8 cellular contexts compared by ENCODE assay signal in genomic region chr2:232523682-232524597, GRCh38. TPM values are rescaled to one million over a fixed set of nuclear protein-coding genes. Genes with fewer than 3 reads are reported as not detected.
DNase-seq lines count a peak whose midpoint lies in the region; ATAC-seq, FAIRE-seq and TF ChIP-seq lines count a peak whose summit lies in the region.

No MANE protein-coding gene starts in this region.

- peak overlapping the region in 7 of 8 donors; percentile 22 to 83 (median 65) for H3K4me3 Mint-ChIP-seq in naive B cell

- TF ChIP-seq POLR2A in H1 (IDR thresholded peaks at IDR 0.05; ENCODE audit: control extremely low read depth in 1 of 2, low read depth in 2 of 2, low read length in 2 of 2) = no peak

- H3K9me2 ChIP-seq in GM23248 (ENCODE audit: insufficient read depth) = no peaks in the 10 kb centered on the region

- H3K14ac ChIP-seq in H1 (ENCODE audit: insufficient read length) = no peak overlapping the region

- H3K4me2 ChIP-seq in GM23248 (ENCODE audit: unreplicated experiment) (peak overlapping the region; percentile 35), H1 (ENCODE audit: insufficient read depth in 1 of 2, low read depth in 2 of 2, low read length in 2 of 2) (peak overlapping the region; percentile 54 to 84)

- CTCF ChIA-PET in AG04449 (lab: Yijun Ruan, JAX) (interaction anchor here (0.7 to 5.5 kb wide), 12 partner anchors 9 to 625 kb away, joined by 3 to 41 read pairs (median 4); partner anchors contain the start of genes CHRNG, EIF4E2 and TIGD1), H1 (lab: Charles Lee; ENCODE audit: partially characterized antibody) (interaction anchor here (0.6 to 10.6 kb wide), 28 partner anchors 8 to 672 kb away, joined by 3 to 176 read pairs (median 6); partner anchors contain the start of genes ALPG and CHRNG)

- no peak overlapping the region for H4K91ac ChIP-seq in H1 (replicated peaks; ENCODE audit: insufficient read length, low read length)

- in situ Hi-C loops in GM23248 (cut with MboI) = no loop called here
- in situ Hi-C loops in SK-MEL-5 (cut with HindIII; ENCODE audit: low pct_unique_long_range_greater_than_20kb, low sequenced_read_pairs) = no loop called here

- no peak overlapping the region for H2BK12ac ChIP-seq in H1 (ENCODE audit: low read depth, low read length)

- H2BK5ac ChIP-seq in H1 (ENCODE audit: low read depth, low read length) = no peak overlapping the region

- H3K56ac ChIP-seq in H1 (replicated peaks; ENCODE audit: insufficient read length, low read depth, low read length) = no peak overlapping the region

- H2BK20ac ChIP-seq in H1 (ENCODE audit: low read length) = no peak overlapping the region

- no peaks in the 10 kb centered on the region for H3K36me3 Mint-ChIP-seq in naive B cell

- H3K79me2 ChIP-seq in GM23248 (ENCODE audit: insufficient read depth) (no peaks in the 10 kb centered on the region), H1 (ENCODE audit: control insufficient read depth in 1 of 2, insufficient read depth in 2 of 2, low read length in 2 of 2) (no peaks in the 10 kb centered on the region)

- H3K23ac ChIP-seq in H1 (ENCODE audit: insufficient read length) = no peak overlapping the region

- no peak overlapping the region for H3K27ac ChIP-seq in GM23248
- H3K27ac ChIP-seq in H1 (ENCODE audit: low read depth, low read length) = no peak overlapping the region

- peak; percentile 29 to 51; a peak in 3 of 4 replicates for TF ChIP-seq RAD21 in H1 (IDR thresholded peaks at IDR 0.05 in 1 of 2, conservative IDR thresholded peaks at IDR 0.05 in 1 of 2; ENCODE audit: low read depth in 2 of 2, low read length in 2 of 2)

- peaks cover 28 to 74% (median 68%) of the 10 kb centered on the region in 3 donors for H3K27me3 Mint-ChIP-seq in naive B cell

- no peaks in the 10 kb centered on the region for H3K9me3 Mint-ChIP-seq in naive B cell

- H4K20me1 ChIP-seq in GM23248 (ENCODE audit: insufficient read depth) (no peaks in the 10 kb centered on the region), H1 (replicated peaks in 1 of 2; ENCODE audit: control insufficient read depth in 1 of 2, insufficient read depth in 2 of 2, low read length in 2 of 2) (peaks cover 3 to 4% of the 10 kb centered on the region in 2 experiments)

- H4K5ac ChIP-seq in H1 (ENCODE audit: insufficient read length, low read depth, low read length) = no peak overlapping the region

- no peak overlapping the region for H3K4ac ChIP-seq in H1 (replicated peaks; ENCODE audit: insufficient read length, low read depth, low read length)

- no peak for DNase-seq in AG04449 (ENCODE audit: low read depth, low spot score)
- peak; percentile 49 for DNase-seq in GM23248
- DNase-seq in SK-MEL-5 (ENCODE audit: low read depth, low spot score) = peak; percentile 30
- DNase-seq in H1 (ENCODE audit: low read depth in 1 of 2, low spot score in 2 of 2) = peak; percentile 67 to 90
- DNase-seq in naive B cell = no peak
- DNase-seq in NCI-H226 = no peak
- no peak for DNase-seq in kidney glomerular epithelial cell (lab: John Stamatoyannopoulos, UW)

- ATAC-seq in naive B cell (ENCODE audit: low read depth in 2 of 2) (peak; percentile 30 to 34), HG03520 (IDR thresholded peaks at IDR 0.05; ENCODE audit: unreplicated experiment) (no peak)

- peaks cover 17 to 22% (median 21%) of the 10 kb centered on the region in 3 donors for H3K4me1 Mint-ChIP-seq in naive B cell

- no peak overlapping the region for H3K4me3 ChIP-seq in AG04449 (ENCODE audit: low read depth, low read length)
- peak overlapping the region; percentile 42 for H3K4me3 ChIP-seq in GM23248
- H3K4me3 ChIP-seq in H1 (ENCODE audit: extremely low read depth in 1 of 4, insufficient read depth in 2 of 4, low read depth in 3 of 4, low read length in 4 of 4) = peak overlapping the region; percentile 22 to 60 (median 46)

- H3K23me2 ChIP-seq in H1 (ENCODE audit: low read depth, low read length) = peaks cover 10% of the 10 kb centered on the region; the same call in 1 of the 2 replicates

- no peak overlapping the region for H3K27ac Mint-ChIP-seq in naive B cell

- no peak overlapping the region for H2AK5ac ChIP-seq in H1 (ENCODE audit: low read depth, low read length)

- H3K9me3 ChIP-seq in GM23248 (ENCODE audit: low read depth) = no peaks in the 10 kb centered on the region
- H3K9me3 ChIP-seq in H1 (ENCODE audit: insufficient read depth in 2 of 2, low read depth in 1 of 2, low read length in 1 of 2) = no peaks in the 10 kb centered on the region

- H3K4me1 ChIP-seq in GM23248 (ENCODE audit: insufficient read depth) = no peaks in the 10 kb centered on the region
- peaks cover 0 to 22% (median 9%) of the 10 kb centered on the region in 4 experiments; a peak in 6 of 7 replicates for H3K4me1 ChIP-seq in H1 (replicated peaks in 1 of 4; ENCODE audit: control insufficient read depth in 3 of 4, insufficient read depth in 4 of 4, low read length in 3 of 4)

- no peaks in the 10 kb centered on the region for H3F3A ChIP-seq in GM23248 (ENCODE audit: insufficient read depth)

- no peaks in the 10 kb centered on the region for H3K36me3 ChIP-seq in GM23248 (ENCODE audit: low read depth)
- no peaks in the 10 kb centered on the region for H3K36me3 ChIP-seq in H1 (ENCODE audit: control insufficient read depth in 2 of 4, insufficient read depth in 4 of 4, low read length in 3 of 4)

- TF ChIP-seq CTCF in AG04449 (IDR thresholded peaks at IDR 0.05; ENCODE audit: insufficient read depth, low read length, missing control alignments) (peak; percentile 15), H1 (IDR thresholded peaks at IDR 0.05; ENCODE audit: control extremely low read depth in 1 of 3, insufficient read depth in 1 of 3, low read depth in 1 of 3, low read length in 3 of 3) (peak in 2 of 3 experiments; percentile 65 to 75; a peak in 3 of 4 replicates)

- H3K18ac ChIP-seq in H1 (ENCODE audit: extremely low read depth, low read length) = peak overlapping the region; percentile 13

- H3K79me1 ChIP-seq in H1 (ENCODE audit: low read depth, low read length) = no peaks in the 10 kb centered on the region

- H3K27me3 ChIP-seq in GM23248 (replicated peaks; ENCODE audit: insufficient read depth) (peaks cover 44% of the 10 kb centered on the region), H1 (replicated peaks in 1 of 4; ENCODE audit: control insufficient read depth in 3 of 4, extremely low read depth in 1 of 4, insufficient read depth in 3 of 4, low read length in 3 of 4) (peaks cover 19 to 48% (median 37%) of the 10 kb centered on the region in 4 experiments)

- H3K9ac ChIP-seq in GM23248 (no peak overlapping the region), H1 (replicated peaks in 1 of 4; ENCODE audit: extremely low read depth in 1 of 4, low read depth in 3 of 4, low read length in 3 of 4) (no peak overlapping the region)

- H4K8ac ChIP-seq in H1 (ENCODE audit: extremely low read depth, insufficient read depth, low read length) = peak overlapping the region; percentile 15

- WGBS in GM23248 (ENCODE audit: low coverage in 1 of 2, low lambda C conversion rate in 2 of 2, missing lambda C conversion rate in 2 of 2), 2 experiments = 4 to 5% methylated on average over 35 to 53 of the region's 75 CpGs
- 4% methylated on average over 38 of the region's 75 CpGs; no CpG with 5 or more reads in 1 of the 2 experiments for WGBS in H1 (ENCODE audit: extremely low coverage in 1 of 2, insufficient coverage in 1 of 2, insufficient read length in 1 of 2, insufficient replicate concordance in 2 of 2, low coverage in 1 of 2, low lambda C conversion rate in 2 of 2, missing lambda C conversion rate in 1 of 2), 2 experiments

- TF ChIP-seq EP300 in H1 (IDR thresholded peaks at IDR 0.05; ENCODE audit: borderline replicate concordance in 1 of 2, low read depth in 2 of 2, low read length in 2 of 2) = no peak

- no peak overlapping the region for H2BK15ac ChIP-seq in H1 (ENCODE audit: low read length)

- FAIRE-seq in H1 (lab: Jason Lieb, UNC) = peak; percentile 42

- H2BK120ac ChIP-seq in H1 (replicated peaks; ENCODE audit: low read depth, low read length) = no peak overlapping the region

- H2AFZ ChIP-seq in GM23248 (peak overlapping the region; percentile 63; the same call in 1 of the 2 replicates), H1 (ENCODE audit: low read length) (peak overlapping the region; percentile 10; the same call in 1 of the 2 replicates)

- POLR2A ChIA-PET in AG04449 (lab: Yijun Ruan, JAX) (no interaction called here), H1 (lab: Charles Lee; ENCODE audit: partially characterized antibody) (interaction anchor here (0.6 to 1.7 kb wide), 11 partner anchors 11 to 79 kb away, joined by 3 to 5 read pairs (median 3); no protein-coding TSS in a partner anchor)

RNA-seq across cellular contexts. Expression of gene CHRND, which starts 2.0 kb away (rescaled TPM):
- not detected in 2 replicates for total RNA-seq in GM23248 (2014; rRNA removed; shearing (Covaris generic))
- polyA plus RNA-seq in GM23248 (2016; fragmentation: Nextera tagmentation; extraction: Ambion mirVana) (not detected in 2 replicates), H1 (2011; rRNA removed) (0.11 and 0.24 TPM in 2 replicates), naive B cell (ENCODE audit: low read depth in 6 of 6) (not detected)
- total RNA-seq in SK-MEL-5 (2014; rRNA removed; shearing (Covaris generic)) = 0.13 TPM in 1 of 2 replicates, not detected in the other
- not detected in 2 replicates for polyA plus RNA-seq in SK-MEL-5 (2015; cell fraction: cytosol; rRNA removed)
- polyA plus RNA-seq in SK-MEL-5 (2015; cell fraction: nucleus; rRNA removed) = not detected in 2 replicates
- not detected in 2 replicates for total RNA-seq in H1 (2021; fragmentation: NEBNext Ultra II Directional; extraction: Animal tissue kit (Norgen Biotek cat#: 25700))
- 0.21 TPM for polyA plus RNA-seq in H1 (2011; cell fraction: cytosol; rRNA removed)
- 0.40 TPM for polyA plus RNA-seq in H1 (2011; cell fraction: nucleus; rRNA removed)
- polyA plus RNA-seq in H1 (2012, experiment 1 of 2) = 0.09 to 0.27 TPM (median 0.13 TPM) in 3 of 4 replicates, not detected in the other
- polyA plus RNA-seq in H1 (2012, experiment 2 of 2) = 0.35 TPM
- 0.12 TPM for polyA plus RNA-seq in H1 (2013, experiment 1 of 2)
- 0.11 TPM for polyA plus RNA-seq in H1 (2013, experiment 2 of 2)
- polyA minus RNA-seq in H1 (2011; rRNA and poly(A)+ RNA removed) = 0.06 TPM in 1 of 2 replicates, not detected in the other
- not detected for polyA minus RNA-seq in H1 (2011; cell fraction: cytosol; rRNA and poly(A)+ RNA removed)
- not detected for polyA minus RNA-seq in H1 (2011; cell fraction: nucleus; rRNA and poly(A)+ RNA removed)

RNA-seq across cellular contexts. Expression of gene PRSS56, which starts 3.8 kb away (rescaled TPM):
- total RNA-seq in GM23248 (2014; rRNA removed; shearing (Covaris generic)) = not detected in 2 replicates
- polyA plus RNA-seq in GM23248 (2016; fragmentation: Nextera tagmentation; extraction: Ambion mirVana) (not detected in 2 replicates), H1 (2011; rRNA removed) (0.03 and 0.11 TPM in 2 replicates), naive B cell (ENCODE audit: low read depth in 6 of 6) (not detected)
- not detected in 2 replicates for total RNA-seq in SK-MEL-5 (2014; rRNA removed; shearing (Covaris generic))
- not detected in 2 replicates for polyA plus RNA-seq in SK-MEL-5 (2015; cell fraction: cytosol; rRNA removed)
- polyA plus RNA-seq in SK-MEL-5 (2015; cell fraction: nucleus; rRNA removed) = not detected in 2 replicates
- not detected in 2 replicates for total RNA-seq in H1 (2021; fragmentation: NEBNext Ultra II Directional; extraction: Animal tissue kit (Norgen Biotek cat#: 25700))
- polyA plus RNA-seq in H1 (2011; cell fraction: cytosol; rRNA removed) = 0.09 TPM
- 0.14 TPM for polyA plus RNA-seq in H1 (2011; cell fraction: nucleus; rRNA removed)
- polyA plus RNA-seq in H1 (2012, experiment 1 of 2) = 0.17 TPM in 1 of 4 replicates, not detected in the others
- polyA plus RNA-seq in H1 (2012, experiment 2 of 2) = not detected
- polyA plus RNA-seq in H1 (2013, experiment 1 of 2) = not detected
- polyA plus RNA-seq in H1 (2013, experiment 2 of 2) = not detected
- not detected in 2 replicates for polyA minus RNA-seq in H1 (2011; rRNA and poly(A)+ RNA removed)
- polyA minus RNA-seq in H1 (2011; cell fraction: cytosol; rRNA and poly(A)+ RNA removed) = not detected
- polyA minus RNA-seq in H1 (2011; cell fraction: nucleus; rRNA and poly(A)+ RNA removed) = not detected

RNA-seq across cellular contexts. Expression of gene CHRNG, which starts 15.6 kb away (rescaled TPM):
- total RNA-seq in GM23248 (2014; rRNA removed; shearing (Covaris generic)) = not detected in 2 replicates
- polyA plus RNA-seq in GM23248 (2016; fragmentation: Nextera tagmentation; extraction: Ambion mirVana) (not detected in 2 replicates), H1 (2011; rRNA removed) (0.05 TPM in 2 replicates), naive B cell (ENCODE audit: low read depth in 6 of 6) (not detected)
- not detected in 2 replicates for total RNA-seq in SK-MEL-5 (2014; rRNA removed; shearing (Covaris generic))
- not detected in 2 replicates for polyA plus RNA-seq in SK-MEL-5 (2015; cell fraction: cytosol; rRNA removed)
- not detected in 2 replicates for polyA plus RNA-seq in SK-MEL-5 (2015; cell fraction: nucleus; rRNA removed)
- not detected in 2 replicates for total RNA-seq in H1 (2021; fragmentation: NEBNext Ultra II Directional; extraction: Animal tissue kit (Norgen Biotek cat#: 25700))
- 0.08 TPM for polyA plus RNA-seq in H1 (2011; cell fraction: cytosol; rRNA removed)
- 0.14 TPM for polyA plus RNA-seq in H1 (2011; cell fraction: nucleus; rRNA removed)
- 0.09 to 0.12 TPM in 2 of 4 replicates, not detected in the others for polyA plus RNA-seq in H1 (2012, experiment 1 of 2)
- not detected for polyA plus RNA-seq in H1 (2012, experiment 2 of 2)
- polyA plus RNA-seq in H1 (2013, experiment 1 of 2) = 0.02 TPM
- not detected for polyA plus RNA-seq in H1 (2013, experiment 2 of 2)
- not detected in 2 replicates for polyA minus RNA-seq in H1 (2011; rRNA and poly(A)+ RNA removed)
- polyA minus RNA-seq in H1 (2011; cell fraction: cytosol; rRNA and poly(A)+ RNA removed) = not detected
- not detected for polyA minus RNA-seq in H1 (2011; cell fraction: nucleus; rRNA and poly(A)+ RNA removed)

RNA-seq across cellular contexts. Expression of gene TIGD1, which starts 26.4 kb away (rescaled TPM):
- 2.0 and 4.3 TPM in 2 replicates for total RNA-seq in GM23248 (2014; rRNA removed; shearing (Covaris generic))
- 3.2 and 3.6 TPM in 2 replicates for polyA plus RNA-seq in GM23248 (2016; fragmentation: Nextera tagmentation; extraction: Ambion mirVana)
- 4.1 and 4.7 TPM in 2 replicates for total RNA-seq in SK-MEL-5 (2014; rRNA removed; shearing (Covaris generic))
- polyA plus RNA-seq in SK-MEL-5 (2015; cell fraction: cytosol; rRNA removed) = 3.5 and 4.3 TPM in 2 replicates
- 28.2 and 50.4 TPM in 2 replicates for polyA plus RNA-seq in SK-MEL-5 (2015; cell fraction: nucleus; rRNA removed)
- total RNA-seq in H1 (2021; fragmentation: NEBNext Ultra II Directional; extraction: Animal tissue kit (Norgen Biotek cat#: 25700)) = 7.9 and 8.3 TPM in 2 replicates
- 4.2 and 4.7 TPM in 2 replicates for polyA plus RNA-seq in H1 (2011; rRNA removed)
- polyA plus RNA-seq in H1 (2011; cell fraction: cytosol; rRNA removed) = 6.3 TPM
- 7.5 TPM for polyA plus RNA-seq in H1 (2011; cell fraction: nucleus; rRNA removed)
- polyA plus RNA-seq in H1 (2012, experiment 1 of 2) = 4.8 to 7.0 TPM (median 5.5 TPM) in 4 replicates
- polyA plus RNA-seq in H1 (2012, experiment 2 of 2) = 1.2 TPM
- polyA plus RNA-seq in H1 (2013, experiment 1 of 2) = 8.7 TPM
- 7.2 TPM for polyA plus RNA-seq in H1 (2013, experiment 2 of 2)
- polyA minus RNA-seq in H1 (2011; rRNA and poly(A)+ RNA removed) = 5.9 and 6.4 TPM in 2 replicates
- 4.4 TPM for polyA minus RNA-seq in H1 (2011; cell fraction: cytosol; rRNA and poly(A)+ RNA removed)
- polyA minus RNA-seq in H1 (2011; cell fraction: nucleus; rRNA and poly(A)+ RNA removed) = 25.9 TPM
- polyA plus RNA-seq in naive B cell (ENCODE audit: low read depth in 6 of 6) = 1 to 10 TPM; 2.6 to 9.2 (median 7.9) TPM

RNA-seq across cellular contexts. Expression of gene EIF4E2, which starts 26.5 kb away (rescaled TPM):
- 82.8 and 98.5 TPM in 2 replicates for total RNA-seq in GM23248 (2014; rRNA removed; shearing (Covaris generic))
- polyA plus RNA-seq in GM23248 (2016; fragmentation: Nextera tagmentation; extraction: Ambion mirVana) = 147 and 150 TPM in 2 replicates
- 52.7 and 71.2 TPM in 2 replicates for total RNA-seq in SK-MEL-5 (2014; rRNA removed; shearing (Covaris generic))
- polyA plus RNA-seq in SK-MEL-5 (2015; cell fraction: cytosol; rRNA removed) = 43.8 and 47.7 TPM in 2 replicates
- polyA plus RNA-seq in SK-MEL-5 (2015; cell fraction: nucleus; rRNA removed) = 66.3 and 70.6 TPM in 2 replicates
- 114 and 116 TPM in 2 replicates for total RNA-seq in H1 (2021; fragmentation: NEBNext Ultra II Directional; extraction: Animal tissue kit (Norgen Biotek cat#: 25700))
- 38.0 and 39.4 TPM in 2 replicates for polyA plus RNA-seq in H1 (2011; rRNA removed)
- polyA plus RNA-seq in H1 (2011; cell fraction: cytosol; rRNA removed) = 53.4 TPM
- 49.3 TPM for polyA plus RNA-seq in H1 (2011; cell fraction: nucleus; rRNA removed)
- 113 to 126 TPM (median 115 TPM) in 4 replicates for polyA plus RNA-seq in H1 (2012, experiment 1 of 2)
- 73.3 TPM for polyA plus RNA-seq in H1 (2012, experiment 2 of 2)
- polyA plus RNA-seq in H1 (2013, experiment 1 of 2) = 56.9 TPM
- polyA plus RNA-seq in H1 (2013, experiment 2 of 2) = 59.0 TPM
- 40.4 and 45.9 TPM in 2 replicates for polyA minus RNA-seq in H1 (2011; rRNA and poly(A)+ RNA removed)
- 27.6 TPM for polyA minus RNA-seq in H1 (2011; cell fraction: cytosol; rRNA and poly(A)+ RNA removed)
- polyA minus RNA-seq in H1 (2011; cell fraction: nucleus; rRNA and poly(A)+ RNA removed) = 36.0 TPM
- 10 to 100 TPM; 51.0 to 69.0 (median 63.1) TPM for polyA plus RNA-seq in naive B cell (ENCODE audit: low read depth in 6 of 6)

Comparison
In these comparisons a context has a peak if more than half of its experiments do, and no peak if none do; other contexts are left out.
1. DNase-seq: peak in GM23248 (single experiment), SK-MEL-5 (single experiment) and H1 (2 of 2); none in AG04449 (single experiment), naive B cell (single experiment), NCI-H226 (single experiment) and kidney glomerular epithelial cell (single experiment).